8 cellular contexts compared by ENCODE assay signal in genomic region chr14:70358631-70359030, GRCh38. TPM values are rescaled to one million over a fixed set of nuclear protein-coding genes. Genes with fewer than 3 reads are reported as not detected.
DNase-seq lines count a peak whose midpoint lies in the region; ATAC-seq, FAIRE-seq and TF ChIP-seq lines count a peak whose summit lies in the region.

No MANE protein-coding gene starts in this region.

- WGBS in sigmoid colon, 2 donors, result 19 to 32% methylated on average over 5 of the region's 5 CpGs

- ATAC-seq in GM18873 (IDR thresholded peaks at IDR 0.05; ENCODE audit: low FRiP score, unreplicated experiment) (no peak), GM18505 (IDR thresholded peaks at IDR 0.05; ENCODE audit: unreplicated experiment) (no peak)

- FAIRE-seq in RCC 7860 (lab: Jason Lieb, UNC), result no peak

- no peaks in the 10 kb centered on the region for H3K4me1 ChIP-seq in SJSA1 (replicated peaks)
- H3K4me1 ChIP-seq in sigmoid colon, result peaks cover 0 to 27% (median 18%) of the 10 kb centered on the region in 4 donors

- peak; percentile 4 for DNase-seq in GM04504 (ENCODE audit: low read depth)
- DNase-seq in SJSA1 (ENCODE audit: low read depth in 1 of 2, low spot score in 2 of 2), result no peak
- DNase-seq in fibroblast of pulmonary artery (ENCODE audit: low read depth), result peak; percentile 11
- no peak for DNase-seq in sigmoid colon
- DNase-seq in RCC 7860 (ENCODE audit: low spot score), result no peak
- DNase-seq in pons (ENCODE audit: low spot score), result no peak

- no peak for TF ChIP-seq EP300 in sigmoid colon (IDR thresholded peaks at IDR 0.05)

- H3K27me3 ChIP-seq in SJSA1 (replicated peaks) (no peaks in the 10 kb centered on the region), sigmoid colon (no peaks in the 10 kb centered on the region)

- H3K36me3 ChIP-seq in SJSA1, result peaks cover 3% of the 10 kb centered on the region; the same call in 1 of the 2 replicates
- no peaks in the 10 kb centered on the region for H3K36me3 ChIP-seq in sigmoid colon

- H3K27ac ChIP-seq in SJSA1 (no peak overlapping the region), sigmoid colon (peak overlapping the region; percentile 80 to 92 (median 87))

- TF ChIP-seq CTCF in fibroblast of pulmonary artery (IDR thresholded peaks at IDR 0.05; ENCODE audit: low read length, missing control alignments), result no peak
- TF ChIP-seq CTCF in sigmoid colon (IDR thresholded peaks at IDR 0.05), result no peak

- TF ChIP-seq POLR2A in sigmoid colon (IDR thresholded peaks at IDR 0.05) (no peak), GM18505 (IDR thresholded peaks at IDR 0.05; ENCODE audit: borderline replicate concordance, extremely low read depth, insufficient read depth, insufficient read length) (no peak)

- H3K4me3 ChIP-seq in SJSA1 (peak overlapping the region; percentile 52), fibroblast of pulmonary artery (replicated peaks; ENCODE audit: low read depth, low read length) (peak overlapping the region; percentile 95), sigmoid colon (peak overlapping the region; percentile 57 to 78 (median 69))

- H3K9me3 ChIP-seq in SJSA1 (replicated peaks) (no peaks in the 10 kb centered on the region; the same call in 1 of the 2 replicates), sigmoid colon (no peaks in the 10 kb centered on the region)

- intact Hi-C loops in sigmoid colon (cut with DNase I), result no loop called here

RNA-seq across cellular contexts. Expression of gene COX16, which starts 0.9 kb away (rescaled TPM):
- total RNA-seq in SJSA1 (2014; rRNA removed; shearing (Covaris generic)), result 43.9 and 74.1 TPM in 2 replicates
- total RNA-seq in sigmoid colon, result 10 to 100 TPM; 16.8 to 33.2 (median 24.3) TPM
- polyA plus RNA-seq in sigmoid colon, result 10 to 100 TPM; 65.7 to 90.1 (median 84.6) TPM

RNA-seq across cellular contexts. Expression of gene SYNJ2BP, which starts 58.3 kb away (rescaled TPM):
- total RNA-seq in SJSA1 (2014; rRNA removed; shearing (Covaris generic)), result 20.4 and 20.6 TPM in 2 replicates
- total RNA-seq in sigmoid colon, result 10 to 100 TPM; 26.0 to 44.6 (median 36.9) TPM
- 10 to 100 TPM; 13.8 to 21.7 (median 18.7) TPM for polyA plus RNA-seq in sigmoid colon

Comparison
In these comparisons a context has a peak if more than half of its experiments do, and no peak if none do; other contexts are left out.
1. DNase-seq: peak in GM04504 (single experiment) and fibroblast of pulmonary artery (single experiment); none in SJSA1 (0 of 2), sigmoid colon (single experiment), RCC 7860 (single experiment) and pons (single experiment).
2. Peak in every context shown above with its lines, with median percentiles within 50 percentile points of each other: H3K4me3 ChIP-seq.